In the genomic region with DNA sequence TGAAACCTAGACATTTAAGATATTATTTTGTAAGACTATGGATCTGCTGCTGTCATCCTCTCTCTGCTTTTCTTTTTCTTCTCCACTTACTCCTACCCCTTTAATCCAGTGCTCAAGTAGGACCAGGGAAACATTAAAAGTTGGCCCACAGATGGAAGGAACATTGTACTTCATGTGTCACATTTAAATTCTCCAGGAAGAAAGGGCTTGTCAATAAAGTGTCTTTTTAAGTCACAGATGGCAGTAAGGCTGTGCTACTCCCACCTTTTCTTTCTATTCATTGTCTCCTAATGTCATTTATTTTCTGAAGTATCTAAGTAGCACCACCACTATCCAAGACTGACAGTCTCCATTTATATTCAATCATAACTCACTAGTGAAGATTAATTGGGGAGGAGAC, we compare ENCODE assay signal across 26 cellular contexts.
"Had no signal": no experiment of that assay in that cellular context is flagged by ENCODE, and none has a peak within 500 bp of the region (broad histone marks: within the 10 kb centered on the region; RNA-seq: fewer than 3 reads in every experiment).

No MANE protein-coding gene starts in this region.

- H3K4me3 ChIP-seq: stomach, suprapubic skin, testis, thoracic aorta, thyroid gland, tibial artery, tibial nerve, transverse colon, upper lobe of left lung, upper lobe of right lung, uterus, vagina had no signal

- H3K36me3 ChIP-seq: stomach, suprapubic skin, thoracic aorta, thyroid gland, tibial artery, tibial nerve, transverse colon, upper lobe of left lung, upper lobe of right lung, uterus, vagina had no signal

- H3K27me3 ChIP-seq: stomach, suprapubic skin, testis, thyroid gland, tibial artery, tibial nerve, transverse colon, upper lobe of left lung, upper lobe of right lung, uterus, vagina had no signal

- ATAC-seq: stimulated activated effector memory CD8-positive, alpha-beta T cell treated with anti-CD3 and anti-CD28 coated beads, Interleukin-12 subunit alpha, Interleukin-12 subunit beta, amount 100 ng/mL, for 72 hours; stimulated activated memory B cell treated with anti-CD40 and anti-IgM and Interleukin-4, amounts not matched to agents 10 μg/mL and 1 μg/mL and 100 μg/mL, for 72 hours; stimulated activated naive B cell treated with anti-CD40 and anti-IgM and Interleukin-4, amounts not matched to agents 10 μg/mL and 1 μg/mL and 100 μg/mL, for 72 hours; stimulated activated naive CD8-positive, alpha-beta T cell treated with anti-CD3 and anti-CD28 coated beads, Interleukin-15, amount 100 ng/mL, for 72 hours; stimulated activated naive CD8-positive, alpha-beta T cell treated with anti-CD3 and anti-CD28 coated beads, Interleukin-15, Interleukin-2, amounts not matched to agents 100 U/mL and 50 U/mL, for 24 hours; upper lobe of right lung had no signal

- DNase-seq: stimulated activated CD4-positive, alpha-beta T cell treated with anti-CD3 and anti-CD28 coated beads, Interleukin-2, amount 100 ng/mL, for 48 hours; stimulated activated CD4-positive, alpha-beta T cell treated with anti-CD3 and anti-CD28 coated beads, Interleukin-4, amount 100 ng/mL, for 1 hour; stimulated activated CD4-positive, alpha-beta T cell treated with anti-CD3 and anti-CD28 coated beads, Interleukin-4, amount 100 ng/mL, for 24 hours; stimulated activated CD4-positive, alpha-beta T cell treated with anti-CD3 and anti-CD28 coated beads, Interleukin-4, amount 100 ng/mL, for 4 hours; stimulated activated CD8-positive, alpha-beta memory T cell treated with anti-CD3 and anti-CD28 coated beads, Interleukin-4, amount 100 ng/mL, for 48 hours; stimulated activated naive B cell treated with anti-CD40 and anti-IgM and Interleukin-4, amounts not matched to agents 10 μg/mL and 1 μg/mL and 100 μg/mL, for 72 hours; stimulated activated naive CD4-positive, alpha-beta T cell; stimulated activated naive CD4-positive, alpha-beta T cell treated with Interleukin-2 at 50 U/mL for 16 hours; stimulated activated naive CD8-positive, alpha-beta T cell treated with anti-CD3 and anti-CD28 coated beads, Interleukin-15, amount 100 ng/mL, for 72 hours; stimulated activated naive CD8-positive, alpha-beta T cell treated with anti-CD3 and anti-CD28 coated beads, Interleukin-15, Interleukin-2, amounts not matched to agents 100 U/mL and 50 U/mL, for 24 hours; stomach; substantia nigra; testis; thyroid gland; tibial artery; transverse colon; trophoblast cell; upper lobe of left lung; upper lobe of right lung; uterus had no signal

- H3K27ac ChIP-seq: stomach, suprapubic skin, testis, thoracic aorta, thyroid gland, tibial artery, tibial nerve, transverse colon, upper lobe of left lung, upper lobe of right lung, uterus, vagina had no signal

- H3K9me3 ChIP-seq: testis, thoracic aorta, thyroid gland, tibial artery, tibial nerve, transverse colon, upper lobe of left lung, upper lobe of right lung, uterus, vagina had no signal
